ENCODE assay signal across 15 cellular contexts in the genomic region with DNA sequence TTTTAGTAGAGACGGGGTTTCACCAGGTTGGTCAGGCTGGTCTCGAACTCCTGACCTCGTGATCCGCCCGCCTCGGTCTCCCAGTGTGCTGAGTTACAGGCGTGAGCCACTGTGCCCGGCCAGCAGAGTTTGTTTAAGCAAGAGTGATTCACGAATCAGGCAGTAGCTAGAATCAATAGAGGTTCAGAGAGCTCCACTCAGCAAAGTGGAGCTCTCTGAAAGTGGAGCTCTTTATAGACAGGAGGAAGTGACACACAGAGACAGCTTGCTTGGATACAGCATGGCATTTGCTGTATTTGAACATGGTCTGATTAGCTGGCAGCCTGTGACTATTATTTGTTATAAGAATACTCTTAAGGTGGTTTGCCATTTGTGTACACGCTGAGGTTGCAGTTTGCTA. TPM values are rescaled to one million over a fixed set of nuclear protein-coding genes. Genes with fewer than 3 reads are reported as not detected.
A peak's percentile ranks its signal among the peaks of the same experiment; 100 is the strongest.
DNase-seq lines count a peak whose midpoint lies in the region; FAIRE-seq and TF ChIP-seq lines count a peak whose summit lies in the region.
"Had no signal": no experiment of that assay in that cellular context is flagged by ENCODE, and none has a peak within 500 bp of the region (broad histone marks: within the 10 kb centered on the region; RNA-seq: fewer than 3 reads in every experiment).

No MANE protein-coding gene starts in this region.

- intact Hi-C loops in Calu3 (cut with micrococcal nuclease; ENCODE audit: unreplicated experiment) (no loop called here), transverse colon (cut with DNase I; ENCODE audit: low total_unique reads) (no loop called here)

- no peaks in the 10 kb centered on the region for H3K9me3 Mint-ChIP-seq in Calu3 (ENCODE audit: low read depth, unreplicated experiment)
- H3K9me3 Mint-ChIP-seq: activated naive CD8-positive, alpha-beta T cell treated with anti-CD3 and anti-CD28 coated beads for 36 hours had no signal

- no peaks in the 10 kb centered on the region for H3K9me3 ChIP-seq in transverse colon

- no peak for TF ChIP-seq EP300 in transverse colon (IDR thresholded peaks at IDR 0.05; ENCODE audit: low read depth)

- in situ Hi-C loops in transverse colon (cut with MboI; ENCODE audit: low pct_ligation_motif_present in 1 of 4, low pct_unique_long_range_greater_than_20kb in 1 of 4, low sequenced_read_pairs in 3 of 4): no loop called here

- no peak overlapping the region for H3K4me3 Mint-ChIP-seq in Calu3 (ENCODE audit: low read depth, unreplicated experiment)
- H3K4me3 Mint-ChIP-seq: activated naive CD8-positive, alpha-beta T cell treated with anti-CD3 and anti-CD28 coated beads for 36 hours; CD14-positive monocyte had no signal

- no peaks in the 10 kb centered on the region for H3K36me3 ChIP-seq in transverse colon

- no peak for TF ChIP-seq POLR2A in transverse colon (IDR thresholded peaks at IDR 0.05)

- CTCF ChIA-PET in Calu3 (lab: Charles Lee): interaction anchor here (0.7 to 1.5 kb wide), 8 partner anchors 9 to 94 kb away, joined by 3 to 15 read pairs (median 6); no protein-coding TSS in a partner anchor

- peak overlapping the region; percentile 70 for H3K27ac Mint-ChIP-seq in Calu3 (ENCODE audit: unreplicated experiment)
- H3K27ac Mint-ChIP-seq: activated naive CD8-positive, alpha-beta T cell treated with anti-CD3 and anti-CD28 coated beads for 36 hours; CD14-positive monocyte had no signal

- peaks cover 20% of the 10 kb centered on the region for H3K36me3 Mint-ChIP-seq in Calu3 (ENCODE audit: insufficient read depth, unreplicated experiment)
- H3K36me3 Mint-ChIP-seq: activated naive CD8-positive, alpha-beta T cell treated with anti-CD3 and anti-CD28 coated beads for 36 hours; CD14-positive monocyte had no signal

- TF ChIP-seq CTCF in Calu3 (IDR thresholded peaks at IDR 0.05; ENCODE audit: unreplicated experiment): no peak
- no peak for TF ChIP-seq CTCF in transverse colon (IDR thresholded peaks at IDR 0.05)

- H3K4me1 Mint-ChIP-seq in Calu3 (ENCODE audit: low read depth, unreplicated experiment): peaks cover 63% of the 10 kb centered on the region
- H3K4me1 Mint-ChIP-seq: activated naive CD8-positive, alpha-beta T cell treated with anti-CD3 and anti-CD28 coated beads for 36 hours had no signal

- peak; percentile 79 for DNase-seq in Calu3
- DNase-seq in LHCN-M2 (ENCODE audit: low read depth): peak; percentile 30
- peak; percentile 5 for DNase-seq in amniotic stem cell (lab: John Stamatoyannopoulos, UW)
- DNase-seq in COLO829 (ENCODE audit: low spot score): no peak
- no peak for DNase-seq in mesenteric fat pad (ENCODE audit: low spot score)
- no peak for DNase-seq in transverse colon
- DNase-seq in NCI-H82 (lab: John Stamatoyannopoulos, UW): no peak
- DNase-seq: activated CD4-positive, alpha-beta T cell treated with anti-CD3 and anti-CD28 coated beads, Interleukin-2, amount 50 U/mL, for 4 hours; activated naive CD8-positive, alpha-beta T cell treated with anti-CD3 and anti-CD28 coated beads for 36 hours; mammary epithelial cell; OCI-M1 had no signal

- peak; percentile 100 for FAIRE-seq in islet of Langerhans (lab: Jason Lieb, UNC)
- FAIRE-seq: GM12878 had no signal

- no TSS peak for BruUV-seq in Calu3 (replicated peaks; lab: Mats Ljungman, UMichigan)

- 80 to 86% methylated on average over 1 to 10 of the region's 10 CpGs for WGBS in transverse colon (ENCODE audit: low coverage in 1 of 2), 2 donors

- H3K27me3 ChIP-seq in transverse colon: no peaks in the 10 kb centered on the region

- H3K4me1 ChIP-seq in transverse colon: peaks cover 0 to 2% (median 0%) of the 10 kb centered on the region in 4 donors

- H3K27me3 Mint-ChIP-seq in Calu3 (ENCODE audit: unreplicated experiment): no peaks in the 10 kb centered on the region

- H3K4me3 ChIP-seq in transverse colon: no peak overlapping the region
- H3K4me3 ChIP-seq: GM12878 had no signal

- no peak overlapping the region for H3K27ac ChIP-seq in transverse colon
- H3K27ac ChIP-seq: KMS-11 had no signal

RNA-seq across cellular contexts. Expression of gene CD34, which starts 27.1 kb away (rescaled TPM):
- total RNA-seq in Calu3 (2022) (0.24 and 0.34 TPM in 2 replicates), LHCN-M2 (2014; rRNA removed) (1.2 and 2.1 TPM in 2 replicates), mesenteric fat pad (45.5 TPM), transverse colon (10 to 100 TPM in 2 of 4 donors, 1 to 10 TPM in 2; 7.5 to 85.2 (median 9.7) TPM)
- polyA plus RNA-seq in LHCN-M2 (2012): 1.8 TPM
- total RNA-seq: mammary epithelial cell had no signal
- polyA plus RNA-seq: CD14-positive monocyte had no signal

Comparison
In these comparisons a context has a peak if more than half of its experiments do, and no peak if none do; other contexts are left out.
1. DNase-seq: peak in Calu3 (single experiment), LHCN-M2 (single experiment) and amniotic stem cell (single experiment); none in COLO829 (single experiment), mesenteric fat pad (single experiment), transverse colon (single experiment) and NCI-H82 (single experiment).